ENCODE assay signal across 31 cellular contexts in the genomic region with DNA sequence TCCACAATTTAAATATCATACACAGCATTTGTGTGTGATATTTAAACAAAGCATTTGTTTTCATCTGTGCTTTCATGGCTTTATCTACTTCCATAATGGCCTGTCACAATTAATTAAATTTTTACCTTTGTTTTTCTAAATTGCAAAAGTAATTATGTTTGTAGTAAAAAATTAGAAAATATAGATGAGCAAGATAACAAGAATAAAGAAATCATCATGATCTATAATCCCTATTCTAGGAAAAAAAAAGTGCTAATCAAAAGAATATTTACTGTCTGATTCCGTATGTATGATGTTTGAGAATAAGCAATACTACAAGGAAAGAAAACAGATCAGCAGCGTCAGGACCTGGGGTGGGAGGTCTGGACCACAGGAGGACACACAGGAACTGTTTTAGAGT.
"Had no signal": no experiment of that assay in that cellular context is flagged by ENCODE, and none has a peak within 500 bp of the region (broad histone marks: within the 10 kb centered on the region; RNA-seq: fewer than 3 reads in every experiment).

No MANE protein-coding gene starts in this region.

- DNase-seq: activated B cell treated with CpG ODN at 0.5 μM for 24 hours; activated CD4-positive, alpha-beta memory T cell treated with anti-CD3 and anti-CD28 coated beads for 36 hours; activated CD4-positive, alpha-beta T cell treated with anti-CD3 and anti-CD28 coated beads for 4 hours; activated CD4-positive, alpha-beta T cell treated with anti-CD3 and anti-CD28 coated beads, Interleukin-2, amount 10 ng/mL, durations not matched to agents 24 days and 14 days; activated CD4-positive, alpha-beta T cell treated with anti-CD3 and anti-CD28 coated beads, Interleukin-2, amount 50 U/mL, for 1 hour; activated CD4-positive, alpha-beta T cell treated with anti-CD3 and anti-CD28 coated beads, Interleukin-2, amount 50 U/mL, for 4 hours; activated CD4-positive, CD25-positive, alpha-beta regulatory T cell treated with anti-CD3 and anti-CD28 coated beads, Interleukin-2, amount 50 U/mL, for 72 hours; activated CD8-positive, alpha-beta memory T cell treated with anti-CD3 and anti-CD28 coated beads, Interleukin-2, amount 50 U/mL, for 4 hours; activated CD8-positive, alpha-beta T cell treated with anti-CD3 and anti-CD28 coated beads for 36 hours; activated effector memory CD4-positive, alpha-beta T cell treated with anti-CD3 and anti-CD28 coated beads, Interleukin-2, amount 50 U/mL, for 16 hours; activated gamma-delta T cell treated with Interleukin-2 at 50 U/mL for 16 hours; activated naive CD4-positive, alpha-beta T cell; activated naive CD4-positive, alpha-beta T cell treated with anti-CD3 and anti-CD28 coated beads for 36 hours; activated naive CD4-positive, alpha-beta T cell treated with anti-CD3 and anti-CD28 coated beads, Interleukin-2, amount 50 U/mL, for 16 hours; activated naive CD8-positive, alpha-beta T cell treated with anti-CD3 and anti-CD28 coated beads for 36 hours; activated T-cell treated with anti-CD3 and anti-CD28 coated beads for 4 hours; activated T-cell treated with anti-CD3 and anti-CD28 coated beads, Interleukin-2, amount 50 U/mL, for 1 hour; activated T-cell treated with anti-CD3 and anti-CD28 coated beads, Interleukin-2, amount 50 U/mL, for 4 hours; activated T-cell treated with anti-CD3 and anti-CD28 coated beads, Interleukin-2, amount 50 U/mL, for 72 hours; adrenal gland; amniotic stem cell; aorta; body of pancreas; brain microvascular endothelial cell; central memory CD4-positive, alpha-beta T cell; T-helper 2 cell; T-helper 9 cell had no signal

- H3K4me1 ChIP-seq: body of pancreas, breast epithelium had no signal

- H3K4me3 ChIP-seq: adrenal gland, body of pancreas, breast epithelium had no signal

- H3K9me3 ChIP-seq: adrenal gland, body of pancreas, breast epithelium had no signal

- H3K27me3 ChIP-seq: adrenal gland, body of pancreas, brain microvascular endothelial cell, breast epithelium had no signal

- H3K36me3 ChIP-seq: adrenal gland, brain microvascular endothelial cell, breast epithelium had no signal

- H3K27ac ChIP-seq: body of pancreas, brain microvascular endothelial cell, breast epithelium, VCaP had no signal

- ATAC-seq: activated CD8-positive, alpha-beta T cell treated with anti-CD3 and anti-CD28 coated beads for 36 hours; activated naive CD4-positive, alpha-beta T cell treated with anti-CD3 and anti-CD28 coated beads, Interleukin-2, amount 50 U/mL, for 72 hours; activated T-cell treated with anti-CD3 and anti-CD28 coated beads, Interleukin-2, amount 50 U/mL, for 4 hours; activated T-cell treated with anti-CD3 and anti-CD28 coated beads, Interleukin-2, amount 50 U/mL, for 72 hours; activated T-helper 17 cell treated with anti-CD3 and anti-CD28 coated beads, Interleukin-2, amount 50 U/mL, for 72 hours; body of pancreas had no signal
